2 cellular contexts compared by ENCODE assay signal in genomic region chr2:172438064-172438421, GRCh38.
TF ChIP-seq lines count a peak whose summit lies in the region.

No MANE protein-coding gene starts in this region.

TF ChIP-seq in HepG2, 621 proteins besides CTCF, POLR2A, EP300 and RAD21:
- TF ChIP-seq ZNF784 (CRISPR knock-in tag; IDR thresholded peaks at IDR 0.05; ENCODE audit: borderline replicate concordance) = no peak
- no peak for TF ChIP-seq IKZF1 (IDR thresholded peaks at IDR 0.05)
- no peak for TF ChIP-seq TP53 (CRISPR knock-in tag; conservative IDR thresholded peaks at IDR 0.05)
- TF ChIP-seq STAT5B (CRISPR knock-in tag; IDR thresholded peaks at IDR 0.05) = no peak
- no peak for TF ChIP-seq ZNF124 (CRISPR knock-in tag; IDR thresholded peaks at IDR 0.05)
- TF ChIP-seq NCOA1 (CRISPR knock-in tag; IDR thresholded peaks at IDR 0.05) = no peak
- TF ChIP-seq, protein P1, sequence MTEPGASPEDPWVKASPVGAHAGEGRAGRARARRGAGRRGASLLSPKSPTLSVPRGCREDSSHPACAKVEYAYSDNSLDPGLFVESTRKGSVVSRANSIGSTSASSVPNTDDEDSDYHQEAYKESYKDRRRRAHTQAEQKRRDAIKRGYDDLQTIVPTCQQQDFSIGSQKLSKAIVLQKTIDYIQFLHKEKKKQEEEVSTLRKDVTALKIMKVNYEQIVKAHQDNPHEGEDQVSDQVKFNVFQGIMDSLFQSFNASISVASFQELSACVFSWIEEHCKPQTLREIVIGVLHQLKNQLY (CRISPR knock-in tag; IDR thresholded peaks at IDR 0.05) = no peak
- TF ChIP-seq, protein P2, sequence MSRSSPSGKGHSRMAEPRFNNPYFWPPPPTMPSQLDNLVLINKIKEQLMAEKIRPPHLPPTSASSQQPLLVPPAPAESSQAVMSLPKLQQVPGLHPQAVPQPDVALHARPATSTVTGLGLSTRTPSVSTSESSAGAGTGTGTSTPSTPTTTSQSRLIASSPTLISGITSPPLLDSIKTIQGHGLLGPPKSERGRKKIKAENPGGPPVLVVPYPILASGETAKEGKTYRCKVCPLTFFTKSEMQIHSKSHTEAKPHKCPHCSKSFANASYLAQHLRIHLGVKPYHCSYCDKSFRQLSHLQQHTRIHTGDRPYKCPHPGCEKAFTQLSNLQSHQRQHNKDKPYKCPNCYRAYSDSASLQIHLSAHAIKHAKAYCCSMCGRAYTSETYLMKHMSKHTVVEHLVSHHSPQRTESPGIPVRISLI (CRISPR knock-in tag; IDR thresholded peaks at IDR 0.05; ENCODE audit: borderline replicate concordance) = no peak
- TF ChIP-seq, protein P3, sequence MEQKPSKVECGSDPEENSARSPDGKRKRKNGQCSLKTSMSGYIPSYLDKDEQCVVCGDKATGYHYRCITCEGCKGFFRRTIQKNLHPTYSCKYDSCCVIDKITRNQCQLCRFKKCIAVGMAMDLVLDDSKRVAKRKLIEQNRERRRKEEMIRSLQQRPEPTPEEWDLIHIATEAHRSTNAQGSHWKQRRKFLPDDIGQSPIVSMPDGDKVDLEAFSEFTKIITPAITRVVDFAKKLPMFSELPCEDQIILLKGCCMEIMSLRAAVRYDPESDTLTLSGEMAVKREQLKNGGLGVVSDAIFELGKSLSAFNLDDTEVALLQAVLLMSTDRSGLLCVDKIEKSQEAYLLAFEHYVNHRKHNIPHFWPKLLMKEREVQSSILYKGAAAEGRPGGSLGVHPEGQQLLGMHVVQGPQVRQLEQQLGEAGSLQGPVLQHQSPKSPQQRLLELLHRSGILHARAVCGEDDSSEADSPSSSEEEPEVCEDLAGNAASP (CRISPR knock-in tag; IDR thresholded peaks at IDR 0.05; ENCODE audit: borderline replicate concordance) = no peak
- no peak for TF ChIP-seq PHF8 (CRISPR knock-in tag; IDR thresholded peaks at IDR 0.05)
- no peak for TF ChIP-seq SRSF1 (optimal IDR thresholded peaks at IDR 0.05; ENCODE audit: low read depth, low read length)
- no peak for TF ChIP-seq PCBP1 (IDR thresholded peaks at IDR 0.05; ENCODE audit: borderline replicate concordance, low read depth, low read length)
- no peak for TF ChIP-seq PBX2 (CRISPR knock-in tag; IDR thresholded peaks at IDR 0.05)
- TF ChIP-seq ZNF788 (CRISPR knock-in tag; IDR thresholded peaks at IDR 0.05; ENCODE audit: borderline replicate concordance) = no peak
- TF ChIP-seq BHLHE40 (IDR thresholded peaks at IDR 0.05; ENCODE audit: low read length) = no peak
- no peak for TF ChIP-seq NFIB (CRISPR knock-in tag; IDR thresholded peaks at IDR 0.05; ENCODE audit: borderline replicate concordance)
- no peak for TF ChIP-seq HNF1B (CRISPR knock-in tag; IDR thresholded peaks at IDR 0.05)
TF ChIP-seq in HepG2: peak in this region for 0.

TF ChIP-seq in GM23338, 12 proteins besides CTCF, POLR2A, EP300 and RAD21:
- TF ChIP-seq POLR2AphosphoS5 (IDR thresholded peaks at IDR 0.05; ENCODE audit: low read depth) (no peak), ZNF331 (CRISPR knock-in tag; IDR thresholded peaks at IDR 0.05; ENCODE audit: low read depth) (no peak), EZH2phosphoT487 (IDR thresholded peaks at IDR 0.05; ENCODE audit: unreplicated experiment) (no peak), STAT1 (IDR thresholded peaks at IDR 0.05; ENCODE audit: unreplicated experiment) (no peak), NANOG (IDR thresholded peaks at IDR 0.05; ENCODE audit: borderline replicate concordance) (no peak), EZH2 (IDR thresholded peaks at IDR 0.05; ENCODE audit: low read depth, unreplicated experiment) (no peak), REST (IDR thresholded peaks at IDR 0.05; ENCODE audit: unreplicated experiment) (no peak), JUNB (IDR thresholded peaks at IDR 0.05; ENCODE audit: unreplicated experiment) (no peak), ZNF114 (CRISPR knock-in tag; IDR thresholded peaks at IDR 0.05) (no peak), ETS1 (IDR thresholded peaks at IDR 0.05) (no peak), CREB1 (CRISPR knock-in tag; IDR thresholded peaks at IDR 0.05; ENCODE audit: low read depth) (no peak), ZNF462 (CRISPR knock-in tag; IDR thresholded peaks at IDR 0.05) (no peak)
TF ChIP-seq in GM23338: peak in this region for 0.
